ENCODE assay signal across 8 cellular contexts in the genomic region with DNA sequence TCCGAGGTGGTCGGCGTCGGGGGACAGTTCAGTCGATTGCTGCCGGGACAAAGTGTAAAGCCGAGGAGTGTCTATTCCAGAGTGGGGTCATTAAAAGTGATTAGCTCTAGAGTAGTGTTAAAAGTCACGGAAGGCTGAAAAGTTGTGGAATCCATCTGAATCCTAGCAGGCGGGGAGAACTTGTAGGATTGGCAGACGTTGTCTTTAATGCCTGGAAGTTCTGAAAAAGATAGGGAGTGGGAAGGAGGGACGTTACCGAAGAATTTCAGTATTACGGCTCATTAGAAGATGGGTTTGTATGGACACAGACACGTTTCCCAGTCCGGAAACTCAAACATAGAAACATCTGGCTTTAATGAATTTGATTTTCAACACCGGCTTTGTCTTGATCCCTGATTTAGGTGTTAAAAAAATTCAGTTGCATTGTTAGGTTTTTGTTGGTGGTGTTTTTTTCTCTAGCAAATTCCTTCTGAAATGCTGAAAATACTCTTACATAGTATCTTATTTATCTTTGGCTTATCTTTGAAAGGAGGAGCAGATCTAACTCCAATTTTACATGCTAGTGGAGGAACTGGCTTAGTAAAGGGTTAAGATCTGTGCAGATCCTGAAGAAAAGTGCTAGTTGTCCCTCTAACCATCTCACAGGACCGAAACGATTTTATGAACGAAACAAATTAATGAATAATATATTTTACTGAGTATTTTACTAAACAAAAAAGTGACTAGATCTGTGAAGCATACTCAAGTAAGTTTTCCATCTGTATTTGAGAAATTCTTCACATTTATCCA. TPM values are rescaled to one million over a fixed set of nuclear protein-coding genes. Genes with fewer than 3 reads are reported as not detected.
A peak's percentile ranks its signal among the peaks of the same experiment; 100 is the strongest.
DNase-seq lines count a peak whose midpoint lies in the region; ATAC-seq lines count a peak whose summit lies in the region.

No MANE protein-coding gene starts in this region.

- no peaks in the 10 kb centered on the region for H3K9me3 Mint-ChIP-seq in CD4-positive, CD25-positive, alpha-beta regulatory T cell
- H3K9me3 Mint-ChIP-seq in activated T-helper 17 cell treated with anti-CD3 and anti-CD28 coated beads, Interleukin-2, amount 50 U/mL, for 72 hours, result no peaks in the 10 kb centered on the region

- H3K9me3 ChIP-seq in CD4-positive, CD25-positive, alpha-beta regulatory T cell (ENCODE audit: control insufficient read depth in 2 of 2, low read length in 2 of 2), result no peaks in the 10 kb centered on the region

- DNase-seq in CD4-positive, CD25-positive, alpha-beta regulatory T cell, result no peak
- DNase-seq in left cardiac atrium, result no peak
- no peak for DNase-seq in stimulated activated naive CD4-positive, alpha-beta T cell (lab: John Stamatoyannopoulos, UW)
- DNase-seq in NCI-H2196 (lab: John Stamatoyannopoulos, UW; ENCODE audit: unreplicated experiment), result no peak

- peak overlapping the region; percentile 96 to 98 (median 98) for H3K27ac Mint-ChIP-seq in CD4-positive, CD25-positive, alpha-beta regulatory T cell
- peak overlapping the region; percentile 98 for H3K27ac Mint-ChIP-seq in activated T-helper 17 cell treated with anti-CD3 and anti-CD28 coated beads, Interleukin-2, amount 50 U/mL, for 72 hours

- no peaks in the 10 kb centered on the region for H3K36me3 Mint-ChIP-seq in CD4-positive, CD25-positive, alpha-beta regulatory T cell
- peaks cover 28% of the 10 kb centered on the region for H3K36me3 Mint-ChIP-seq in activated T-helper 17 cell treated with anti-CD3 and anti-CD28 coated beads, Interleukin-2, amount 50 U/mL, for 72 hours (ENCODE audit: low read depth)

- peak overlapping the region; percentile 91 for H3K27ac ChIP-seq in CD4-positive, CD25-positive, alpha-beta regulatory T cell (ENCODE audit: insufficient read depth, low read length, poor library complexity, severe bottlenecking)
- H3K27ac ChIP-seq in rectal smooth muscle tissue (ENCODE audit: low read depth, low read length), result peak overlapping the region; percentile 97

- no peak for ATAC-seq in CD4-positive, CD25-positive, alpha-beta regulatory T cell (ENCODE audit: low read depth in 2 of 2)
- ATAC-seq in HG02623 (IDR thresholded peaks at IDR 0.05; ENCODE audit: unreplicated experiment) (peak; percentile 7), left cardiac atrium (peak; percentile 13 to 27), GM21526 (IDR thresholded peaks at IDR 0.05; ENCODE audit: low FRiP score, unreplicated experiment) (no peak)
- ATAC-seq in activated T-helper 17 cell treated with anti-CD3 and anti-CD28 coated beads, Interleukin-2, amount 50 U/mL, for 72 hours (replicated peaks), result no peak

- H3K27me3 ChIP-seq in CD4-positive, CD25-positive, alpha-beta regulatory T cell (ENCODE audit: control insufficient read depth, insufficient read depth, low read length), result no peaks in the 10 kb centered on the region
- no peaks in the 10 kb centered on the region for H3K27me3 ChIP-seq in rectal smooth muscle tissue (ENCODE audit: control insufficient read depth, insufficient read depth, low read length)

- H3K4me3 ChIP-seq in CD4-positive, CD25-positive, alpha-beta regulatory T cell (ENCODE audit: low read depth, low read length), result peak overlapping the region; percentile 94
- H3K4me3 ChIP-seq in rectal smooth muscle tissue (ENCODE audit: low read length), result peak overlapping the region; percentile 96

- H3K4me3 Mint-ChIP-seq in CD4-positive, CD25-positive, alpha-beta regulatory T cell, result peak overlapping the region; percentile 89 to 98 (median 94)
- peak overlapping the region; percentile 87 for H3K4me3 Mint-ChIP-seq in activated T-helper 17 cell treated with anti-CD3 and anti-CD28 coated beads, Interleukin-2, amount 50 U/mL, for 72 hours

- peaks cover 45% of the 10 kb centered on the region for H3K4me1 ChIP-seq in CD4-positive, CD25-positive, alpha-beta regulatory T cell (ENCODE audit: control insufficient read depth, insufficient read depth, low read length, poor library complexity, severe bottlenecking)
- peaks cover 14% of the 10 kb centered on the region for H3K4me1 ChIP-seq in rectal smooth muscle tissue (ENCODE audit: control insufficient read depth, insufficient read depth, low read length)

- peak overlapping the region; percentile 82 for H3K9ac ChIP-seq in rectal smooth muscle tissue (ENCODE audit: low read length)

- intact Hi-C loops in left cardiac atrium (cut with DNase I), result loop anchor here in 1 of 2 donors (10.0 kb wide), 1 partner anchor 76 kb away; no protein-coding TSS in a partner anchor

- H3K27me3 Mint-ChIP-seq in CD4-positive, CD25-positive, alpha-beta regulatory T cell, result no peaks in the 10 kb centered on the region
- no peaks in the 10 kb centered on the region for H3K27me3 Mint-ChIP-seq in activated T-helper 17 cell treated with anti-CD3 and anti-CD28 coated beads, Interleukin-2, amount 50 U/mL, for 72 hours

- peaks cover 46 to 77% (median 53%) of the 10 kb centered on the region in 4 donors for H3K4me1 Mint-ChIP-seq in CD4-positive, CD25-positive, alpha-beta regulatory T cell
- H3K4me1 Mint-ChIP-seq in activated T-helper 17 cell treated with anti-CD3 and anti-CD28 coated beads, Interleukin-2, amount 50 U/mL, for 72 hours, result peaks cover 42% of the 10 kb centered on the region

- peaks cover 3% of the 10 kb centered on the region for H3K36me3 ChIP-seq in CD4-positive, CD25-positive, alpha-beta regulatory T cell (ENCODE audit: control insufficient read depth, insufficient read depth, low read length)
- no peaks in the 10 kb centered on the region for H3K36me3 ChIP-seq in rectal smooth muscle tissue (ENCODE audit: control insufficient read depth, insufficient read depth, low read length)

RNA-seq across cellular contexts. Expression of gene MKLN1, which starts 0.9 kb away (rescaled TPM):
- total RNA-seq in CD4-positive, CD25-positive, alpha-beta regulatory T cell, result 58.9 TPM
- 10 to 100 TPM; 24.5 to 36.6 (median 32.3) TPM for polyA plus RNA-seq in CD4-positive, CD25-positive, alpha-beta regulatory T cell
- 10 to 100 TPM; 49.5 to 70.1 TPM for total RNA-seq in activated T-helper 17 cell treated with anti-CD3 and anti-CD28 coated beads, Interleukin-2, amount 50 U/mL, for 72 hours
- total RNA-seq in left cardiac atrium, result 10 to 100 TPM; 39.7 to 48.3 TPM

Comparison
In these comparisons a context has a peak if more than half of its experiments do, and no peak if none do; other contexts are left out.
1. ATAC-seq: peak in HG02623 (single experiment) and left cardiac atrium (2 of 2); none in CD4-positive, CD25-positive, alpha-beta regulatory T cell (0 of 2), activated T-helper 17 cell treated with anti-CD3 and anti-CD28 coated beads, Interleukin-2, amount 50 U/mL, for 72 hours (single experiment) and GM21526 (single experiment).